Comparison of ENCODE assay signal across 17 cellular contexts in the genomic region with DNA sequence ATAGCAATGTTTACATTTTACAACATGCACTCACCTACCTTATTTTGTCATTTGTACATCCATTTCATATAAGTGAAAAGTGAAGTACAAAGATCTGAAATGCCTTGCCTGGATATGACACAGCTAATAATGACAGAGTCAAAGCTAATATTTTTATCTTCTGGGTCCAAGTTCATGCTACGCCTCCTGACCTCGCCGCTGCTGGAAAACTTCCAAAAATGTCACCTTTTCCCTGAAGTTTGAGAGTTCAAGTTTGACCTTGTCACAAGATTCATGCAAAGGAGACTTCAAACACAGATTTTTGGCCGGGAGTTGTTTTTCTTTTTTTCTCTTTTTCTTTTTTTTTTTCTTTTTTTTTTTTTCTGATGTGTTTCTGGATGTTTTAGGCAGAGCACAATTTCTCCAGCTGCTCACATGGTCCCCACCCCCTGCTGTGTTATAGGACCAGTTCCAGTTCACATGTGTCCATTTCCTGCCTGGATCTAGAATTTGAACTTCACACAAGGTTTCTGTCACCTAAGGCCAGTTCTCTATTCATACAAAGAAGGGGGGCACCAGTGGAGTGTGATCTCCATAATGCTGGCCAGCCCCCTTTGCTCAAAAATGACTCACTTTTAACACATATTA.
"Had no signal": no experiment of that assay in that cellular context is flagged by ENCODE, and none has a peak within 500 bp of the region (broad histone marks: within the 10 kb centered on the region; RNA-seq: fewer than 3 reads in every experiment).

No MANE protein-coding gene starts in this region.

- H3K4me3 Mint-ChIP-seq: activated naive CD8-positive, alpha-beta T cell; activated T-helper 1 cell treated with anti-CD3 and anti-CD28 coated beads, Interleukin-12 subunit alpha, Interleukin-12 subunit beta, Interleukin-2, Interleukin-4 antibody, amounts not matched to agents 30 ng/mL and 10 ng/mL and 1 ng/mL, durations not matched to agents 14 hours and 24 hours and 36 hours; naive B cell; stimulated activated naive B cell treated with anti-CD40 and anti-IgM and Interleukin-4, amounts not matched to agents 10 μg/mL and 1 μg/mL and 100 μg/mL, for 72 hours had no signal

- H3K27me3 ChIP-seq: cardiac muscle cell, left lung, ovary, sigmoid colon, upper lobe of right lung had no signal

- H3K9me3 Mint-ChIP-seq: activated T-helper 1 cell treated with anti-CD3 and anti-CD28 coated beads, Interleukin-12 subunit alpha, Interleukin-12 subunit beta, Interleukin-2, Interleukin-4 antibody, amounts not matched to agents 30 ng/mL and 10 ng/mL and 1 ng/mL, durations not matched to agents 14 hours and 24 hours and 36 hours had no signal

- DNase-seq: activated CD4-positive, alpha-beta T cell treated with anti-CD3 and anti-CD28 coated beads for 1 hour; activated CD8-positive, alpha-beta memory T cell treated with anti-CD3 and anti-CD28 coated beads for 24 hours; activated gamma-delta T cell treated with Interleukin-2 at 50 U/mL for 16 hours; dorsolateral prefrontal cortex; hippocampal formation; left lung; naive B cell; ovary; sigmoid colon; stimulated activated naive B cell treated with anti-CD40 and anti-IgM and Interleukin-4, amounts not matched to agents 10 μg/mL and 1 μg/mL and 100 μg/mL, for 72 hours; T-helper 2 cell; upper lobe of right lung; WERI-Rb-1 had no signal

- H3K36me3 Mint-ChIP-seq: activated naive CD8-positive, alpha-beta T cell; naive B cell; stimulated activated naive B cell treated with anti-CD40 and anti-IgM and Interleukin-4, amounts not matched to agents 10 μg/mL and 1 μg/mL and 100 μg/mL, for 72 hours had no signal

- H3K4me3 ChIP-seq: cardiac muscle cell, dorsolateral prefrontal cortex, left lung, ovary, sigmoid colon, thoracic aorta, upper lobe of right lung had no signal

- H3K9me3 ChIP-seq: left lung, ovary, sigmoid colon, thoracic aorta, upper lobe of right lung had no signal

- H3K36me3 ChIP-seq: cardiac muscle cell, left lung, ovary, sigmoid colon, thoracic aorta, upper lobe of right lung, WERI-Rb-1 had no signal

- H3K4me1 ChIP-seq: sigmoid colon had no signal

- H3K27ac ChIP-seq: cardiac muscle cell, left lung, ovary, thoracic aorta, upper lobe of right lung, WERI-Rb-1 had no signal

- H3K4me1 Mint-ChIP-seq: naive B cell; stimulated activated naive B cell treated with anti-CD40 and anti-IgM and Interleukin-4, amounts not matched to agents 10 μg/mL and 1 μg/mL and 100 μg/mL, for 72 hours had no signal

- H3K27ac Mint-ChIP-seq: activated naive CD8-positive, alpha-beta T cell; activated T-helper 1 cell treated with anti-CD3 and anti-CD28 coated beads, Interleukin-12 subunit alpha, Interleukin-12 subunit beta, Interleukin-2, Interleukin-4 antibody, amounts not matched to agents 30 ng/mL and 10 ng/mL and 1 ng/mL, durations not matched to agents 14 hours and 24 hours and 36 hours; stimulated activated naive B cell treated with anti-CD40 and anti-IgM and Interleukin-4, amounts not matched to agents 10 μg/mL and 1 μg/mL and 100 μg/mL, for 72 hours had no signal
